ENCODE assay signal across 24 cellular contexts in genomic region chr18:34120294-34120693, GRCh38.
"Had no signal": no experiment of that assay in that cellular context is flagged by ENCODE, and none has a peak within 500 bp of the region (broad histone marks: within the 10 kb centered on the region; RNA-seq: fewer than 3 reads in every experiment).

No MANE protein-coding gene starts in this region.

- H3K27ac Mint-ChIP-seq: activated CD8-positive, alpha-beta T cell treated with anti-CD3 and anti-CD28 coated beads for 36 hours; dendritic cell treated with granulocyte-macrophage colony-stimulating factor and Interleukin-4, amounts not matched to agents 40 ng/mL and 50 ng/mL, for 4 days; immature natural killer cell; naive thymus-derived CD8-positive, alpha-beta T cell; WTC11 had no signal

- H3K4me3 Mint-ChIP-seq: activated CD8-positive, alpha-beta T cell treated with anti-CD3 and anti-CD28 coated beads for 36 hours; activated T-cell treated with anti-CD3 and anti-CD28 coated beads, Interleukin-2, amount 50 U/mL, for 4 hours; dendritic cell treated with granulocyte-macrophage colony-stimulating factor and Interleukin-4, amounts not matched to agents 40 ng/mL and 50 ng/mL, for 4 days; immature natural killer cell; naive thymus-derived CD8-positive, alpha-beta T cell; WTC11 had no signal

- FAIRE-seq: TTC549 had no signal

- H3K27me3 Mint-ChIP-seq: activated CD8-positive, alpha-beta T cell treated with anti-CD3 and anti-CD28 coated beads for 36 hours; dendritic cell treated with granulocyte-macrophage colony-stimulating factor and Interleukin-4, amounts not matched to agents 40 ng/mL and 50 ng/mL, for 4 days; naive thymus-derived CD8-positive, alpha-beta T cell had no signal

- H3K9me3 Mint-ChIP-seq: activated CD8-positive, alpha-beta T cell treated with anti-CD3 and anti-CD28 coated beads for 36 hours; activated T-cell treated with anti-CD3 and anti-CD28 coated beads, Interleukin-2, amount 50 U/mL, for 4 hours; dendritic cell treated with granulocyte-macrophage colony-stimulating factor and Interleukin-4, amounts not matched to agents 40 ng/mL and 50 ng/mL, for 4 days; immature natural killer cell had no signal

- H3K36me3 ChIP-seq: adrenal gland, brain microvascular endothelial cell, heart left ventricle, neutrophil, suprapubic skin had no signal

- H3K4me1 Mint-ChIP-seq: immature natural killer cell; naive thymus-derived CD8-positive, alpha-beta T cell had no signal

- H3K27me3 ChIP-seq: adrenal gland, brain microvascular endothelial cell, heart left ventricle, neutrophil, suprapubic skin had no signal

- H3K4me3 ChIP-seq: adrenal gland, heart left ventricle, skin epidermis, suprapubic skin had no signal

- H3K27ac ChIP-seq: adrenal gland, brain microvascular endothelial cell, heart left ventricle, neutrophil, skin epidermis, suprapubic skin had no signal

- H3K4me1 ChIP-seq: adrenal gland, heart left ventricle, suprapubic skin had no signal

- H3K36me3 Mint-ChIP-seq: immature natural killer cell; naive thymus-derived CD8-positive, alpha-beta T cell; WTC11 had no signal

- ATAC-seq: activated CD8-positive, alpha-beta T cell treated with anti-CD3 and anti-CD28 coated beads for 36 hours; activated T-cell treated with anti-CD3 and anti-CD28 coated beads, Interleukin-2, amount 50 U/mL, for 4 hours; heart left ventricle; left colon; naive thymus-derived CD8-positive, alpha-beta T cell; stimulated activated naive CD8-positive, alpha-beta T cell treated with anti-CD3 and anti-CD28 coated beads, Interleukin-15, Interleukin-2, amounts not matched to agents 100 U/mL and 50 U/mL, for 24 hours; WTC11 had no signal

- H3K9me3 ChIP-seq: adrenal gland, heart left ventricle, neutrophil, suprapubic skin had no signal

- DNase-seq: activated CD4-positive, alpha-beta T cell treated with anti-CD3 and anti-CD28 coated beads for 48 hours; activated CD8-positive, alpha-beta T cell treated with anti-CD3 and anti-CD28 coated beads for 36 hours; activated effector memory CD4-positive, alpha-beta T cell treated with Interleukin-2 at 50 U/mL for 16 hours; activated naive CD4-positive, alpha-beta T cell treated with anti-CD3 and anti-CD28 coated beads, Interleukin-2, amount 50 U/mL, for 16 hours; activated T-cell treated with anti-CD3 and anti-CD28 coated beads, Interleukin-2, amount 50 U/mL, for 4 hours; adrenal gland; brain microvascular endothelial cell; cerebellar nuclear complex; effector memory CD4-positive, alpha-beta T cell; foreskin melanocyte; heart left ventricle; immature natural killer cell; left colon; naive thymus-derived CD8-positive, alpha-beta T cell; retina; stimulated activated naive CD8-positive, alpha-beta T cell treated with anti-CD3 and anti-CD28 coated beads, Interleukin-15, Interleukin-2, amounts not matched to agents 100 U/mL and 50 U/mL, for 24 hours; T-helper 2 cell; trophoblast cell had no signal
